5 cellular contexts compared by ENCODE assay signal in genomic region chr1:149887196-149887455, GRCh38. TPM values are rescaled to one million over a fixed set of nuclear protein-coding genes. Genes with fewer than 3 reads are reported as not detected.
DNase-seq lines count a peak whose midpoint lies in the region; ATAC-seq, FAIRE-seq and TF ChIP-seq lines count a peak whose summit lies in the region.
"Not testable (repeated sequence)": the region's sequence is repeated elsewhere in the genome, so short reads cannot be mapped to it uniquely, and the experiment has no call there.

No MANE protein-coding gene starts in this region.

- H3K4me1 ChIP-seq in OCI-LY3 (ENCODE audit: low read length) (peaks cover 23% of the 10 kb centered on the region), pancreas (peaks cover 0 to 12% (median 10%) of the 10 kb centered on the region in 3 donors)

- not testable (repeated sequence) for ATAC-seq in pancreas

- not testable (repeated sequence) for H3K36me3 ChIP-seq in OCI-LY3 (replicated peaks; ENCODE audit: low read depth, low read length); pancreas

- peaks cover 12% of the 10 kb centered on the region; the same call in 1 of the 2 replicates for H3K79me2 ChIP-seq in OCI-LY3 (ENCODE audit: low read length)

- H3K4me2 ChIP-seq in OCI-LY3 (ENCODE audit: low read length) = peak overlapping the region; percentile 94

- intact Hi-C loops in pancreas (cut with DNase I) = not testable (repeated sequence)

- 1% methylated on average over 7 to 13 of the region's 13 CpGs for WGBS in pancreas, 2 donors

- H3K27ac ChIP-seq in OCI-LY3 (ENCODE audit: low read length) (peak overlapping the region; percentile 98), caudate nucleus (ENCODE audit: low read depth, low read length) (peak overlapping the region; percentile 99), pancreas (peak overlapping the region; percentile 99 to 100 (median 99))

- not testable (repeated sequence) for H3K27me3 ChIP-seq in OCI-LY3 (ENCODE audit: low read depth, low read length); pancreas

- H2AFZ ChIP-seq in OCI-LY3 (ENCODE audit: low read depth, low read length) = not testable (repeated sequence)

- in situ Hi-C loops in GM18951 (cut with MboI; ENCODE audit: low sequenced_read_pairs, unreplicated experiment) = not testable (repeated sequence)

- peak; percentile 73 for TF ChIP-seq POLR2A in GM18951 (IDR thresholded peaks at IDR 0.05; ENCODE audit: extremely low read depth, insufficient read depth, insufficient read length)

- not testable (repeated sequence) for FAIRE-seq in pancreas (lab: Jason Lieb, UNC)

- DNase-seq in caudate nucleus (lab: John Stamatoyannopoulos, UW); pancreas: not testable (repeated sequence)

- not testable (repeated sequence) for TF ChIP-seq CTCF in OCI-LY3 (IDR thresholded peaks at IDR 0.05; ENCODE audit: low read depth, low read length); pancreas (IDR thresholded peaks at IDR 0.05)

- H3K9me3 ChIP-seq in OCI-LY3 (ENCODE audit: insufficient read depth, low read length); pancreas: not testable (repeated sequence)

- not testable (repeated sequence) for H4K20me1 ChIP-seq in OCI-LY3 (ENCODE audit: insufficient read depth, low read length)

- H3K9ac ChIP-seq in OCI-LY3 (ENCODE audit: low read length) = peak overlapping the region; percentile 98

- H3K4me3 ChIP-seq in OCI-LY3 (ENCODE audit: low read length) (peak overlapping the region; percentile 75), iPS-11a (ENCODE audit: low read depth, low read length) (peak overlapping the region; percentile 80), pancreas (peak overlapping the region; percentile 23 to 64 (median 40))

RNA-seq across cellular contexts. Expression of gene BOLA1, which starts 12.2 kb away (rescaled TPM):
- 1 to 10 TPM; 7.0 to 8.8 (median 8.5) TPM for total RNA-seq in pancreas
- polyA plus RNA-seq in pancreas = 10 to 100 TPM; 19.6 to 24.1 TPM

RNA-seq across cellular contexts. Expression of gene SV2A, which starts 30.5 kb away (rescaled TPM):
- total RNA-seq in pancreas = 1 to 10 TPM in 3 of 6 donors, under 1 TPM in 3; 0.32 to 2.5 (median 0.96) TPM
- 1 to 10 TPM; 2.3 to 8.3 TPM for polyA plus RNA-seq in pancreas

RNA-seq across cellular contexts. Expression of gene SF3B4, which starts 40.5 kb away (rescaled TPM):
- total RNA-seq in pancreas = 10 to 100 TPM; 10.5 to 23.5 (median 19.3) TPM
- polyA plus RNA-seq in pancreas = 10 to 100 TPM; 15.7 to 24.3 TPM

RNA-seq across cellular contexts. Expression of gene MTMR11, which starts 49.6 kb away (rescaled TPM):
- 10 to 100 TPM in 1 of 6 donors, 1 to 10 TPM in 5; 1.7 to 11.8 (median 3.7) TPM for total RNA-seq in pancreas
- 1 to 10 TPM; 4.1 to 4.9 TPM for polyA plus RNA-seq in pancreas
